22 cellular contexts compared by ENCODE assay signal in genomic region chr2:62940697-62941096, GRCh38.
DNase-seq lines count a peak whose midpoint lies in the region; ATAC-seq, FAIRE-seq and TF ChIP-seq lines count a peak whose summit lies in the region.
"Had no signal": no experiment of that assay in that cellular context is flagged by ENCODE, and none has a peak within 500 bp of the region (broad histone marks: within the 10 kb centered on the region; RNA-seq: fewer than 3 reads in every experiment).

No MANE protein-coding gene starts in this region.

- WGBS in A549 (ENCODE audit: missing lambda C conversion rate), result 95% methylated on average over 2 of the region's 2 CpGs
- 93 to 99% (median 97%) methylated on average over 2 of the region's 2 CpGs for WGBS in psoas muscle, 3 donors

- peaks cover 8% of the 10 kb centered on the region for H3K36me3 Mint-ChIP-seq in HFFc6 (ENCODE audit: low read depth)
- peaks cover 3% of the 10 kb centered on the region for H3K36me3 Mint-ChIP-seq in activated CD4-positive, alpha-beta memory T cell treated with anti-CD3 and anti-CD28 coated beads for 36 hours

- no peak for TF ChIP-seq POLR2A in A549 (IDR thresholded peaks at IDR 0.05; ENCODE audit: low read length)

- TF ChIP-seq CTCF in A549 (IDR thresholded peaks at IDR 0.05) (no peak), HFFc6 (IDR thresholded peaks at IDR 0.05) (no peak), bronchial epithelial cell (IDR thresholded peaks at IDR 0.05; ENCODE audit: insufficient read depth, low read length, severe bottlenecking) (no peak), psoas muscle (IDR thresholded peaks at IDR 0.05) (no peak)

- TF ChIP-seq EP300 in A549 (IDR thresholded peaks at IDR 0.05), result no peak

- ATAC-seq in A549 (no peak), psoas muscle (no peak), HG03097 (IDR thresholded peaks at IDR 0.05; ENCODE audit: low FRiP score, unreplicated experiment) (no peak)
- ATAC-seq: GM23338, HCT116 had no signal

- H3K27ac ChIP-seq in A549, result no peak overlapping the region
- no peak overlapping the region for H3K27ac ChIP-seq in psoas muscle
- H3K27ac ChIP-seq: 22Rv1; BLaER1 treated with 17β-estradiol and CSF1 and Interleukin-3, amounts not matched to agents 10 nM and 100 nM had no signal

- TF ChIP-seq RAD21 in A549 (conservative IDR thresholded peaks at IDR 0.05 in 1 of 2, IDR thresholded peaks at IDR 0.05 in 1 of 2), result no peak

- no peaks in the 10 kb centered on the region for H3K27me3 ChIP-seq in bronchial epithelial cell (ENCODE audit: control insufficient read depth, insufficient read depth, low read length)
- no peaks in the 10 kb centered on the region for H3K27me3 ChIP-seq in psoas muscle (ENCODE audit: insufficient read depth in 3 of 3, low read length in 2 of 3)
- H3K27me3 ChIP-seq: BE2C; BLaER1 treated with 17β-estradiol and CSF1 and Interleukin-3, amounts not matched to agents 10 nM and 100 nM had no signal

- no peaks in the 10 kb centered on the region for H3K9me3 ChIP-seq in A549
- no peaks in the 10 kb centered on the region for H3K9me3 ChIP-seq in psoas muscle
- H3K9me3 ChIP-seq: BE2C; BLaER1 treated with 17β-estradiol and CSF1 and Interleukin-3, amounts not matched to agents 10 nM and 100 nM had no signal

- H3K9me3 Mint-ChIP-seq in HFFc6, result no peaks in the 10 kb centered on the region
- H3K9me3 Mint-ChIP-seq in activated CD4-positive, alpha-beta memory T cell treated with anti-CD3 and anti-CD28 coated beads for 36 hours, result no peaks in the 10 kb centered on the region
- H3K9me3 Mint-ChIP-seq: CD14-positive monocyte; CD4-positive, alpha-beta T cell; CD8-positive, alpha-beta memory T cell; GM23338; H9 had no signal

- H3K4me3 ChIP-seq in A549 (no peak overlapping the region), bronchial epithelial cell (ENCODE audit: low read depth, low read length) (no peak overlapping the region), psoas muscle (no peak overlapping the region)
- H3K4me3 ChIP-seq: BLaER1 treated with 17β-estradiol and CSF1 and Interleukin-3, amounts not matched to agents 10 nM and 100 nM; GM23338 had no signal

- no peak overlapping the region for H3K4me2 ChIP-seq in A549
- H3K4me2 ChIP-seq: BLaER1 treated with 17β-estradiol and CSF1 and Interleukin-3, amounts not matched to agents 10 nM and 100 nM; GM23338 had no signal

- no peak overlapping the region for H3K4me3 Mint-ChIP-seq in HFFc6
- no peak overlapping the region for H3K4me3 Mint-ChIP-seq in activated CD4-positive, alpha-beta memory T cell treated with anti-CD3 and anti-CD28 coated beads for 36 hours
- H3K4me3 Mint-ChIP-seq: CD14-positive monocyte; CD4-positive, alpha-beta T cell; CD8-positive, alpha-beta memory T cell; GM23338; H9 had no signal

- POLR2A ChIA-PET in A549 (lab: Yijun Ruan, JAX), result no interaction called here
- POLR2A ChIA-PET in activated CD4-positive, alpha-beta memory T cell treated with anti-CD3 and anti-CD28 coated beads for 36 hours (lab: Charles Lee), result no interaction called here

- H3K4me1 Mint-ChIP-seq in HFFc6 (ENCODE audit: low read depth), result peaks cover 46% of the 10 kb centered on the region
- H3K4me1 Mint-ChIP-seq in activated CD4-positive, alpha-beta memory T cell treated with anti-CD3 and anti-CD28 coated beads for 36 hours (ENCODE audit: low read depth), result no peaks in the 10 kb centered on the region
- H3K4me1 Mint-ChIP-seq: CD14-positive monocyte; CD8-positive, alpha-beta memory T cell; H9 had no signal

- intact Hi-C loops in activated CD4-positive, alpha-beta memory T cell treated with anti-CD3 and anti-CD28 coated beads for 36 hours (cut with micrococcal nuclease), result no loop called here
- intact Hi-C loops in psoas muscle (cut with DNase I), result no loop called here

- no peaks in the 10 kb centered on the region for H3K36me3 ChIP-seq in bronchial epithelial cell (ENCODE audit: control insufficient read depth, insufficient read depth, low read length)
- H3K36me3 ChIP-seq in psoas muscle (ENCODE audit: insufficient read depth in 1 of 2, low read depth in 1 of 2), result peaks cover 0 to 2% of the 10 kb centered on the region in 2 donors
- H3K36me3 ChIP-seq: BE2C had no signal

- H3K4me1 ChIP-seq in A549, result no peaks in the 10 kb centered on the region
- H3K4me1 ChIP-seq in psoas muscle, result no peaks in the 10 kb centered on the region
- H3K4me1 ChIP-seq: BE2C; BLaER1 treated with 17β-estradiol and CSF1 and Interleukin-3, amounts not matched to agents 10 nM and 100 nM had no signal

- FAIRE-seq in A549 (lab: Jason Lieb, UNC), result peak; percentile 72
- FAIRE-seq in bronchial epithelial cell (lab: Jason Lieb, UNC), result no peak
- FAIRE-seq: D721Med had no signal

- H3K27ac Mint-ChIP-seq in HFFc6, result peak overlapping the region; percentile 55; the same call in 1 of the 2 replicates
- no peak overlapping the region for H3K27ac Mint-ChIP-seq in activated CD4-positive, alpha-beta memory T cell treated with anti-CD3 and anti-CD28 coated beads for 36 hours
- H3K27ac Mint-ChIP-seq: CD14-positive monocyte; CD4-positive, alpha-beta T cell; GM23338; H9 had no signal

- CTCF ChIA-PET in A549 (lab: Yijun Ruan, JAX), result no interaction called here
- CTCF ChIA-PET in activated CD4-positive, alpha-beta memory T cell treated with anti-CD3 and anti-CD28 coated beads for 36 hours (lab: Charles Lee), result no interaction called here

- H3K27me3 Mint-ChIP-seq in HFFc6 (ENCODE audit: insufficient read depth), result no peaks in the 10 kb centered on the region
- no peaks in the 10 kb centered on the region for H3K27me3 Mint-ChIP-seq in activated CD4-positive, alpha-beta memory T cell treated with anti-CD3 and anti-CD28 coated beads for 36 hours
- H3K27me3 Mint-ChIP-seq: CD4-positive, alpha-beta T cell; CD8-positive, alpha-beta memory T cell had no signal

- DNase-seq in A549 (ENCODE audit: low read depth in 1 of 2, low spot score in 1 of 2) (no peak), HFFc6 (no peak), bronchial epithelial cell (ENCODE audit: low read depth) (peak; percentile 4), psoas muscle (no peak)
- DNase-seq in activated CD4-positive, alpha-beta memory T cell treated with anti-CD3 and anti-CD28 coated beads for 36 hours, result no peak
- DNase-seq: ACHN; AML-193; BE2C; CD4-positive, alpha-beta T cell; CD8-positive, alpha-beta memory T cell; DMS 273 treated with DMSO at 0.1 percent for 48 hours; DMS79; EL; GF-D8; H9 had no signal

TF ChIP-seq in A549, 52 proteins besides CTCF, POLR2A, EP300 and RAD21:
- no peak for TF ChIP-seq HMGXB4 (CRISPR knock-in tag; IDR thresholded peaks at IDR 0.05; ENCODE audit: borderline replicate concordance)
- no peak for TF ChIP-seq HDAC2 (IDR thresholded peaks at IDR 0.05)
- TF ChIP-seq NFE2L2 (conservative IDR thresholded peaks at IDR 0.05; ENCODE audit: low read length), result no peak
- no peak for TF ChIP-seq NPAS2 (CRISPR knock-in tag; IDR thresholded peaks at IDR 0.05; ENCODE audit: borderline replicate concordance)
- TF ChIP-seq POLR2AphosphoS2 (conservative IDR thresholded peaks at IDR 0.05; ENCODE audit: low read length), result no peak
- TF ChIP-seq BHLHE40 (IDR thresholded peaks at IDR 0.05; ENCODE audit: low read depth, low read length), result no peak
- TF ChIP-seq HOXA7 (CRISPR knock-in tag; IDR thresholded peaks at IDR 0.05), result no peak
- TF ChIP-seq HES2 (IDR thresholded peaks at IDR 0.05), result no peak
- no peak for TF ChIP-seq MAX (IDR thresholded peaks at IDR 0.05)
- TF ChIP-seq FOSL2 (IDR thresholded peaks at IDR 0.05), result no peak
- TF ChIP-seq FOSL2 (CRISPR knock-in tag; IDR thresholded peaks at IDR 0.05), result no peak
- no peak for TF ChIP-seq MAFK (IDR thresholded peaks at IDR 0.05; ENCODE audit: partially characterized antibody)
- TF ChIP-seq ZFP36 (IDR thresholded peaks at IDR 0.05; ENCODE audit: borderline replicate concordance, partially characterized antibody), result no peak
- TF ChIP-seq ZSCAN20 (CRISPR knock-in tag; IDR thresholded peaks at IDR 0.05), result no peak
- TF ChIP-seq HOXB13 (CRISPR knock-in tag; IDR thresholded peaks at IDR 0.05; ENCODE audit: low read depth), result no peak
- TF ChIP-seq CBX8 (IDR thresholded peaks at IDR 0.05), result no peak
- no peak for TF ChIP-seq JUN (IDR thresholded peaks at IDR 0.05)
- TF ChIP-seq SREBF2 (IDR thresholded peaks at IDR 0.05), result no peak
- TF ChIP-seq SMC3 (IDR thresholded peaks at IDR 0.05), result no peak
- TF ChIP-seq ESRRA (IDR thresholded peaks at IDR 0.05; ENCODE audit: borderline replicate concordance, low read length), result no peak
